1 cellular context compared by ENCODE assay signal in the genomic region with DNA sequence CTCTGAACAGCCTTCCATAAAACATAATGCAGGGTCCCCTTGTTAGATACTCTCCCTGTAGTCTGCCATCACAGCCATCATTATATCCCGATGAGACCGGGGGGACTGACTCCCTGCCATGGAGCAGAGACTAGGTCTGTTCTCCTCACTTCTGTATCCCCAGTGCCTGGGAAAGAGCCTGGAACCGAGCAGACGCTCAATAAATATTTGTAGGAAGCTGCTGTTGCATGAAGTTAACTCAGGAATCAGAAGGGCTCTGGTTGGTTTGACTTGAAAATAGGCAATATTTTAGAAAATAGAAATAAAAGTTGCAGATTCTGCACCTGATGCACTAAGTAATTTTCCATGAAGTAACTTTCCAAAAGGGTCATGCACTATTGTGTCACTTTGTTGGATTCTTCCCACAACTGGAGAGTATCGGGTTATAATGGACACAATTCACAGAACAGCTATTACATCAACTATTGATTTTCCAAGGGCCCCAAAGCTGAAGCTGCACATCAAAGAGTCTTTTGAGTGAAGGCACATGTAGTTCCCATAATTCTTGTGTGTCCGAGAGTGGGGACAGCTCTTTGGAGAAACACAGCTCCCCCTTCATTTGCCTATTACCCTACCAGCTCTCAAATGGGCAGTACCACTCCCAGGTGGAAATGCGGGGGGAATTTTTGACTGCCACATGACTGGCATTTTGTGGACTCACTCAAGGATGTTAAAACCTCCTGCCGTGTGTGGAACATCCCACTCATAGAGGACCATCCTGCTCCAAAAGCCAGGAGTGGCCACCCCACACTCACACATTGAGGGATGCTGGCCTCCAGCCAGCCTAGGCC.
TF ChIP-seq lines count a peak whose summit lies in the region.

No MANE protein-coding gene starts in this region.

TF ChIP-seq in HepG2, 621 proteins besides CTCF, POLR2A, EP300 and RAD21 (continued from another document and continues in another):
- TF ChIP-seq, protein P1, sequence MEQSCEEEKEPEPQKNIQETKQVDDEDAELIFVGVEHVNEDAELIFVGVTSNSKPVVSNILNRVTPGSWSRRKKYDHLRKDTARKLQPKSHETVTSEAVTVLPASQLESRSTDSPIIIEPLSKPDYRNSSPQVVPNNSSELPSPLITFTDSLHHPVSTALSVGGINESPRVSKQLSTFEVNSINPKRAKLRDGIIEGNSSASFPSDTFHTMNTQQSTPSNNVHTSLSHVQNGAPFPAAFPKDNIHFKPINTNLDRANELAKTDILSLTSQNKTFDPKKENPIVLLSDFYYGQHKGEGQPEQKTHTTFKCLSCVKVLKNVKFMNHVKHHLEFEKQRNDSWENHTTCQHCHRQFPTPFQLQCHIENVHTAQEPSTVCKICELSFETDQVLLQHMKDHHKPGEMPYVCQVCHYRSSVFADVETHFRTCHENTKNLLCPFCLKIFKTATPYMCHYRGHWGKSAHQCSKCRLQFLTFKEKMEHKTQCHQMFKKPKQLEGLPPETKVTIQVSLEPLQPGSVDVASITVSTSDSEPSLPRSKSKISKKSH (CRISPR knock-in tag; IDR thresholded peaks at IDR 0.05; ENCODE audit: borderline replicate concordance), result no peak
- TF ChIP-seq SRF (IDR thresholded peaks at IDR 0.05; ENCODE audit: low read depth, low read length) (no peak), ZKSCAN8 (CRISPR knock-in tag; IDR thresholded peaks at IDR 0.05; ENCODE audit: borderline replicate concordance) (no peak), GZF1 (CRISPR knock-in tag; IDR thresholded peaks at IDR 0.05) (no peak), HNF4A (CRISPR knock-in tag; IDR thresholded peaks at IDR 0.05) (peak; percentile 68), CREM (IDR thresholded peaks at IDR 0.05) (peak; percentile 74), CREM (CRISPR knock-in tag; IDR thresholded peaks at IDR 0.05) (no peak), ZNF232 (CRISPR knock-in tag; IDR thresholded peaks at IDR 0.05; ENCODE audit: borderline replicate concordance) (no peak), CAMTA2 (CRISPR knock-in tag; IDR thresholded peaks at IDR 0.05; ENCODE audit: borderline replicate concordance) (no peak), PTBP1 (IDR thresholded peaks at IDR 0.05; ENCODE audit: low read depth, low read length, poor library complexity, severe bottlenecking) (no peak), ZNF331 (CRISPR knock-in tag; IDR thresholded peaks at IDR 0.05) (peak; percentile 52; the same call in 1 of the 2 replicates), SP140L (CRISPR knock-in tag; IDR thresholded peaks at IDR 0.05; ENCODE audit: borderline replicate concordance) (no peak), ZNF7 (CRISPR knock-in tag; IDR thresholded peaks at IDR 0.05) (0 out of 2 replicates have a peak, but pooled peaks have one; percentile 10), NR3C1 (CRISPR knock-in tag; IDR thresholded peaks at IDR 0.05) (no peak), SRSF4 (IDR thresholded peaks at IDR 0.05; ENCODE audit: low read depth, low read length, poor library complexity, severe bottlenecking) (no peak), ZNF446 (CRISPR knock-in tag; IDR thresholded peaks at IDR 0.05) (no peak), ZNF20 (CRISPR knock-in tag; IDR thresholded peaks at IDR 0.05) (no peak), TBX3 (IDR thresholded peaks at IDR 0.05; ENCODE audit: borderline replicate concordance) (peak; percentile 26; the same call in 1 of the 2 replicates), GFI1 (CRISPR knock-in tag; IDR thresholded peaks at IDR 0.05; ENCODE audit: borderline replicate concordance) (0 out of 2 replicates have a peak, but pooled peaks have one; percentile 42), ZNF652 (CRISPR knock-in tag; IDR thresholded peaks at IDR 0.05; ENCODE audit: borderline replicate concordance, low read depth) (no peak), ARID2 (CRISPR knock-in tag; IDR thresholded peaks at IDR 0.05; ENCODE audit: borderline replicate concordance) (no peak), ZNF263 (CRISPR knock-in tag; IDR thresholded peaks at IDR 0.05) (no peak), ZNF224 (CRISPR knock-in tag; IDR thresholded peaks at IDR 0.05) (no peak), BCL6 (CRISPR knock-in tag; IDR thresholded peaks at IDR 0.05) (peak; percentile 85), MEIS1 (CRISPR knock-in tag; IDR thresholded peaks at IDR 0.05; ENCODE audit: borderline replicate concordance) (no peak), ZNF33B (CRISPR knock-in tag; IDR thresholded peaks at IDR 0.05) (no peak), MIER3 (CRISPR knock-in tag; IDR thresholded peaks at IDR 0.05; ENCODE audit: borderline replicate concordance) (no peak; the same call in 1 of the 2 replicates)
- TF ChIP-seq, protein P2, sequence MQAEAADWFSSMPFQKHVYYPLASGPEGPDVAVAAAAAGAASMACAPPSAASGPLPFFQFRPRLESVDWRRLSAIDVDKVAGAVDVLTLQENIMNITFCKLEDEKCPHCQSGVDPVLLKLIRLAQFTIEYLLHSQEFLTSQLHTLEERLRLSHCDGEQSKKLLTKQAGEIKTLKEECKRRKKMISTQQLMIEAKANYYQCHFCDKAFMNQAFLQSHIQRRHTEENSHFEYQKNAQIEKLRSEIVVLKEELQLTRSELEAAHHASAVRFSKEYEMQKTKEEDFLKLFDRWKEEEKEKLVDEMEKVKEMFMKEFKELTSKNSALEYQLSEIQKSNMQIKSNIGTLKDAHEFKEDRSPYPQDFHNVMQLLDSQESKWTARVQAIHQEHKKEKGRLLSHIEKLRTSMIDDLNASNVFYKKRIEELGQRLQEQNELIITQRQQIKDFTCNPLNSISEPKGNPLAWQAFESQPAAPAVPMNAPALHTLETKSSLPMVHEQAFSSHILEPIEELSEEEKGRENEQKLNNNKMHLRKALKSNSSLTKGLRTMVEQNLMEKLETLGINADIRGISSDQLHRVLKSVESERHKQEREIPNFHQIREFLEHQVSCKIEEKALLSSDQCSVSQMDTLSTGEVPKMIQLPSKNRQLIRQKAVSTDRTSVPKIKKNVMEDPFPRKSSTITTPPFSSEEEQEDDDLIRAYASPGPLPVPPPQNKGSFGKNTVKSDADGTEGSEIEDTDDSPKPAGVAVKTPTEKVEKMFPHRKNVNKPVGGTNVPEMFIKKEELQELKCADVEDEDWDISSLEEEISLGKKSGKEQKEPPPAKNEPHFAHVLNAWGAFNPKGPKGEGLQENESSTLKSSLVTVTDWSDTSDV (CRISPR knock-in tag; IDR thresholded peaks at IDR 0.05), result no peak
- TF ChIP-seq, protein P3, sequence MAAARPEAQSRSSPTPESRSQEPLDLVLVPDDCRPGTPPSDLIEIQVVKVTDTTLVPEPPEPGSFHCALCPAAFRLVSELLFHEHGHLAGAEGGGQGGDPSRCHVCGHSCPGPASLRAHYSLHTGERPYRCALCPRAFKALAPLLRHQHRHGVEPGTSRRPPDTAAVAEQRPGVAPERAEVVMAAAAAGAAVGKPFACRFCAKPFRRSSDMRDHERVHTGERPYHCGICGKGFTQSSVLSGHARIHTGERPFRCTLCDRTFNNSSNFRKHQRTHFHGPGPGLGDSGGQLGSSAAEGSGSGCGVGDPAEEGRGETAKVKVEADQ (CRISPR knock-in tag; IDR thresholded peaks at IDR 0.05; ENCODE audit: borderline replicate concordance), result no peak; the same call in 1 of the 2 replicates
- TF ChIP-seq, protein P4, sequence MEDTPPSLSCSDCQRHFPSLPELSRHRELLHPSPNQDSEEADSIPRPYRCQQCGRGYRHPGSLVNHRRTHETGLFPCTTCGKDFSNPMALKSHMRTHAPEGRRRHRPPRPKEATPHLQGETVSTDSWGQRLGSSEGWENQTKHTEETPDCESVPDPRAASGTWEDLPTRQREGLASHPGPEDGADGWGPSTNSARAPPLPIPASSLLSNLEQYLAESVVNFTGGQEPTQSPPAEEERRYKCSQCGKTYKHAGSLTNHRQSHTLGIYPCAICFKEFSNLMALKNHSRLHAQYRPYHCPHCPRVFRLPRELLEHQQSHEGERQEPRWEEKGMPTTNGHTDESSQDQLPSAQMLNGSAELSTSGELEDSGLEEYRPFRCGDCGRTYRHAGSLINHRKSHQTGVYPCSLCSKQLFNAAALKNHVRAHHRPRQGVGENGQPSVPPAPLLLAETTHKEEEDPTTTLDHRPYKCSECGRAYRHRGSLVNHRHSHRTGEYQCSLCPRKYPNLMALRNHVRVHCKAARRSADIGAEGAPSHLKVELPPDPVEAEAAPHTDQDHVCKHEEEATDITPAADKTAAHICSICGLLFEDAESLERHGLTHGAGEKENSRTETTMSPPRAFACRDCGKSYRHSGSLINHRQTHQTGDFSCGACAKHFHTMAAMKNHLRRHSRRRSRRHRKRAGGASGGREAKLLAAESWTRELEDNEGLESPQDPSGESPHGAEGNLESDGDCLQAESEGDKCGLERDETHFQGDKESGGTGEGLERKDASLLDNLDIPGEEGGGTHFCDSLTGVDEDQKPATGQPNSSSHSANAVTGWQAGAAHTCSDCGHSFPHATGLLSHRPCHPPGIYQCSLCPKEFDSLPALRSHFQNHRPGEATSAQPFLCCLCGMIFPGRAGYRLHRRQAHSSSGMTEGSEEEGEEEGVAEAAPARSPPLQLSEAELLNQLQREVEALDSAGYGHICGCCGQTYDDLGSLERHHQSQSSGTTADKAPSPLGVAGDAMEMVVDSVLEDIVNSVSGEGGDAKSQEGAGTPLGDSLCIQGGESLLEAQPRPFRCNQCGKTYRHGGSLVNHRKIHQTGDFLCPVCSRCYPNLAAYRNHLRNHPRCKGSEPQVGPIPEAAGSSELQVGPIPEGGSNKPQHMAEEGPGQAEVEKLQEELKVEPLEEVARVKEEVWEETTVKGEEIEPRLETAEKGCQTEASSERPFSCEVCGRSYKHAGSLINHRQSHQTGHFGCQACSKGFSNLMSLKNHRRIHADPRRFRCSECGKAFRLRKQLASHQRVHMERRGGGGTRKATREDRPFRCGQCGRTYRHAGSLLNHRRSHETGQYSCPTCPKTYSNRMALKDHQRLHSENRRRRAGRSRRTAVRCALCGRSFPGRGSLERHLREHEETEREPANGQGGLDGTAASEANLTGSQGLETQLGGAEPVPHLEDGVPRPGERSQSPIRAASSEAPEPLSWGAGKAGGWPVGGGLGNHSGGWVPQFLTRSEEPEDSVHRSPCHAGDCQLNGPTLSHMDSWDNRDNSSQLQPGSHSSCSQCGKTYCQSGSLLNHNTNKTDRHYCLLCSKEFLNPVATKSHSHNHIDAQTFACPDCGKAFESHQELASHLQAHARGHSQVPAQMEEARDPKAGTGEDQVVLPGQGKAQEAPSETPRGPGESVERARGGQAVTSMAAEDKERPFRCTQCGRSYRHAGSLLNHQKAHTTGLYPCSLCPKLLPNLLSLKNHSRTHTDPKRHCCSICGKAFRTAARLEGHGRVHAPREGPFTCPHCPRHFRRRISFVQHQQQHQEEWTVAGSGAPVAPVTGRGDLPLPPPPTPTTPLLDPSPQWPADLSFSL (CRISPR knock-in tag; IDR thresholded peaks at IDR 0.05), result peak; percentile 20; the same call in 1 of the 2 replicates
- TF ChIP-seq, protein P5, sequence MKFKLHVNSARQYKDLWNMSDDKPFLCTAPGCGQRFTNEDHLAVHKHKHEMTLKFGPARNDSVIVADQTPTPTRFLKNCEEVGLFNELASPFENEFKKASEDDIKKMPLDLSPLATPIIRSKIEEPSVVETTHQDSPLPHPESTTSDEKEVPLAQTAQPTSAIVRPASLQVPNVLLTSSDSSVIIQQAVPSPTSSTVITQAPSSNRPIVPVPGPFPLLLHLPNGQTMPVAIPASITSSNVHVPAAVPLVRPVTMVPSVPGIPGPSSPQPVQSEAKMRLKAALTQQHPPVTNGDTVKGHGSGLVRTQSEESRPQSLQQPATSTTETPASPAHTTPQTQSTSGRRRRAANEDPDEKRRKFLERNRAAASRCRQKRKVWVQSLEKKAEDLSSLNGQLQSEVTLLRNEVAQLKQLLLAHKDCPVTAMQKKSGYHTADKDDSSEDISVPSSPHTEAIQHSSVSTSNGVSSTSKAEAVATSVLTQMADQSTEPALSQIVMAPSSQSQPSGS (CRISPR knock-in tag; IDR thresholded peaks at IDR 0.05), result peak; percentile 72; the same call in 1 of the 2 replicates
- TF ChIP-seq, protein P6, sequence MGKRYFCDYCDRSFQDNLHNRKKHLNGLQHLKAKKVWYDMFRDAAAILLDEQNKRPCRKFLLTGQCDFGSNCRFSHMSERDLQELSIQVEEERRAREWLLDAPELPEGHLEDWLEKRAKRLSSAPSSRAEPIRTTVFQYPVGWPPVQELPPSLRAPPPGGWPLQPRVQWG (CRISPR knock-in tag; IDR thresholded peaks at IDR 0.05; ENCODE audit: borderline replicate concordance, low read depth), result no peak
- TF ChIP-seq, protein P7, sequence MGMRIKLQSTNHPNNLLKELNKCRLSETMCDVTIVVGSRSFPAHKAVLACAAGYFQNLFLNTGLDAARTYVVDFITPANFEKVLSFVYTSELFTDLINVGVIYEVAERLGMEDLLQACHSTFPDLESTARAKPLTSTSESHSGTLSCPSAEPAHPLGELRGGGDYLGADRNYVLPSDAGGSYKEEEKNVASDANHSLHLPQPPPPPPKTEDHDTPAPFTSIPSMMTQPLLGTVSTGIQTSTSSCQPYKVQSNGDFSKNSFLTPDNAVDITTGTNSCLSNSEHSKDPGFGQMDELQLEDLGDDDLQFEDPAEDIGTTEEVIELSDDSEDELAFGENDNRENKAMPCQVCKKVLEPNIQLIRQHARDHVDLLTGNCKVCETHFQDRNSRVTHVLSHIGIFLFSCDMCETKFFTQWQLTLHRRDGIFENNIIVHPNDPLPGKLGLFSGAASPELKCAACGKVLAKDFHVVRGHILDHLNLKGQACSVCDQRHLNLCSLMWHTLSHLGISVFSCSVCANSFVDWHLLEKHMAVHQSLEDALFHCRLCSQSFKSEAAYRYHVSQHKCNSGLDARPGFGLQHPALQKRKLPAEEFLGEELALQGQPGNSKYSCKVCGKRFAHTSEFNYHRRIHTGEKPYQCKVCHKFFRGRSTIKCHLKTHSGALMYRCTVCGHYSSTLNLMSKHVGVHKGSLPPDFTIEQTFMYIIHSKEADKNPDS (CRISPR knock-in tag; IDR thresholded peaks at IDR 0.05), result no peak
- TF ChIP-seq, protein P8, sequence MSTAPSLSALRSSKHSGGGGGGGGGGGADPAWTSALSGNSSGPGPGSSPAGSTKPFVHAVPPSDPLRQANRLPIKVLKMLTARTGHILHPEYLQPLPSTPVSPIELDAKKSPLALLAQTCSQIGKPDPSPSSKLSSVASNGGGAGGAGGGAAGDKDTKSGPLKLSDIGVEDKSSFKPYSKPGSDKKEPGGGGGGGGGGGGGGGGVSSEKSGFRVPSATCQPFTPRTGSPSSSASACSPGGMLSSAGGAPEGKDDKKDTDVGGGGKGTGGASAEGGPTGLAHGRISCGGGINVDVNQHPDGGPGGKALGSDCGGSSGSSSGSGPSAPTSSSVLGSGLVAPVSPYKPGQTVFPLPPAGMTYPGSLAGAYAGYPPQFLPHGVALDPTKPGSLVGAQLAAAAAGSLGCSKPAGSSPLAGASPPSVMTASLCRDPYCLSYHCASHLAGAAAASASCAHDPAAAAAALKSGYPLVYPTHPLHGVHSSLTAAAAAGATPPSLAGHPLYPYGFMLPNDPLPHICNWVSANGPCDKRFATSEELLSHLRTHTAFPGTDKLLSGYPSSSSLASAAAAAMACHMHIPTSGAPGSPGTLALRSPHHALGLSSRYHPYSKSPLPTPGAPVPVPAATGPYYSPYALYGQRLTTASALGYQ (CRISPR knock-in tag; IDR thresholded peaks at IDR 0.05), result peak; percentile 81; the same call in 1 of the 2 replicates
- TF ChIP-seq, protein P9, sequence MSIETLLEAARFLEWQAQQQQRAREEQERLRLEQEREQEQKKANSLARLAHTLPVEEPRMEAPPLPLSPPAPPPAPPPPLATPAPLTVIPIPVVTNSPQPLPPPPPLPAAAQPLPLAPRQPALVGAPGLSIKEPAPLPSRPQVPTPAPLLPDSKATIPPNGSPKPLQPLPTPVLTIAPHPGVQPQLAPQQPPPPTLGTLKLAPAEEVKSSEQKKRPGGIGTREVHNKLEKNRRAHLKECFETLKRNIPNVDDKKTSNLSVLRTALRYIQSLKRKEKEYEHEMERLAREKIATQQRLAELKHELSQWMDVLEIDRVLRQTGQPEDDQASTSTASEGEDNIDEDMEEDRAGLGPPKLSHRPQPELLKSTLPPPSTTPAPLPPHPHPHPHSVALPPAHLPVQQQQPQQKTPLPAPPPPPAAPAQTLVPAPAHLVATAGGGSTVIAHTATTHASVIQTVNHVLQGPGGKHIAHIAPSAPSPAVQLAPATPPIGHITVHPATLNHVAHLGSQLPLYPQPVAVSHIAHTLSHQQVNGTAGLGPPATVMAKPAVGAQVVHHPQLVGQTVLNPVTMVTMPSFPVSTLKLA (IDR thresholded peaks at IDR 0.05), result no peak
